Comparison of ENCODE assay signal across 23 cellular contexts in genomic region chr6:62519574-62519973, GRCh38.
DNase-seq lines count a peak whose midpoint lies in the region; ATAC-seq, FAIRE-seq and TF ChIP-seq lines count a peak whose summit lies in the region.
"Had no signal": no experiment of that assay in that cellular context is flagged by ENCODE, and none has a peak within 500 bp of the region (broad histone marks: within the 10 kb centered on the region; RNA-seq: fewer than 3 reads in every experiment).

No MANE protein-coding gene starts in this region.

- TF ChIP-seq POLR2A in A549 (IDR thresholded peaks at IDR 0.05; ENCODE audit: low read length), result no peak

- POLR2A ChIA-PET in A549 (lab: Yijun Ruan, JAX) (no interaction called here), Caco-2 (lab: Charles Lee) (no interaction called here)

- H3K4me3 Mint-ChIP-seq in Caco-2 (ENCODE audit: unreplicated experiment), result no peak overlapping the region
- H3K4me3 Mint-ChIP-seq: B cell; CD4-positive, alpha-beta T cell; CD8-positive, alpha-beta T cell had no signal

- no peaks in the 10 kb centered on the region for H3K9me3 Mint-ChIP-seq in Caco-2 (ENCODE audit: unreplicated experiment)

- no peak for TF ChIP-seq RAD21 in A549 (conservative IDR thresholded peaks at IDR 0.05 in 1 of 2, IDR thresholded peaks at IDR 0.05 in 1 of 2)

- no peaks in the 10 kb centered on the region for H3K36me3 ChIP-seq in kidney (ENCODE audit: control insufficient read depth in 1 of 2, insufficient read depth in 2 of 2, low read length in 2 of 2)
- H3K36me3 ChIP-seq in Caco-2 (ENCODE audit: control insufficient read depth, insufficient read depth, low read length), result no peaks in the 10 kb centered on the region
- H3K36me3 ChIP-seq: BLaER1 treated with 17β-estradiol and CSF1 and Interleukin-3, amounts not matched to agents 10 nM and 100 nM had no signal

- CTCF ChIA-PET in A549 (lab: Yijun Ruan, JAX) (no interaction called here), Caco-2 (lab: Charles Lee) (no interaction called here)

- H3K4me3 ChIP-seq in A549, result no peak overlapping the region
- no peak overlapping the region for H3K4me3 ChIP-seq in kidney (ENCODE audit: low read length in 2 of 2)
- H3K4me3 ChIP-seq in Caco-2 (ENCODE audit: low read depth, low read length), result no peak overlapping the region
- H3K4me3 ChIP-seq: BLaER1 treated with 17β-estradiol and CSF1 and Interleukin-3, amounts not matched to agents 10 nM and 100 nM; GM12878 had no signal

- H3K27ac ChIP-seq in A549, result no peak overlapping the region
- no peak overlapping the region for H3K27ac ChIP-seq in kidney (ENCODE audit: low read depth in 2 of 2, low read length in 2 of 2)
- H3K27ac ChIP-seq: BLaER1 treated with 17β-estradiol and CSF1 and Interleukin-3, amounts not matched to agents 10 nM and 100 nM; C4-2B had no signal

- FAIRE-seq in A204.1 (lab: Jason Lieb, UNC), result peak; percentile 72
- FAIRE-seq in A549 (lab: Jason Lieb, UNC), result no peak
- peak; percentile 30 for FAIRE-seq in kidney (lab: Jason Lieb, UNC)
- FAIRE-seq: GM12878, GM12892, GM18507 had no signal

- no peaks in the 10 kb centered on the region for H3K36me3 Mint-ChIP-seq in Caco-2 (ENCODE audit: insufficient read depth, unreplicated experiment)
- H3K36me3 Mint-ChIP-seq: CD8-positive, alpha-beta T cell had no signal

- H3K4me1 Mint-ChIP-seq in Caco-2 (ENCODE audit: low read depth, unreplicated experiment), result peaks cover 10% of the 10 kb centered on the region

- no peak for TF ChIP-seq EP300 in A549 (IDR thresholded peaks at IDR 0.05)

- H3K27me3 ChIP-seq in Caco-2 (replicated peaks; ENCODE audit: control insufficient read depth, insufficient read depth, low read length), result no peaks in the 10 kb centered on the region
- H3K27me3 ChIP-seq: BLaER1 treated with 17β-estradiol and CSF1 and Interleukin-3, amounts not matched to agents 10 nM and 100 nM had no signal

- BruUV-seq in Caco-2 (replicated peaks; lab: Mats Ljungman, UMichigan), result no TSS peak

- DNase-seq in A549 (ENCODE audit: low read depth in 1 of 2, low spot score in 1 of 2), result no peak
- no peak for DNase-seq in kidney
- no peak for DNase-seq in AG08396 (ENCODE audit: low spot score)
- DNase-seq in Caco-2, result no peak
- DNase-seq: 8988T; ACHN; AML-193; CD4-positive, alpha-beta T cell; CD8-positive, alpha-beta T cell; DMS 273 treated with DMSO at 0.1 percent for 48 hours; DMS153; DMS53; DMS79; DND-41; EL; GDM1 had no signal

- H3K9me3 ChIP-seq in A549 (no peaks in the 10 kb centered on the region), kidney (ENCODE audit: control insufficient read depth in 1 of 2, low read length in 2 of 2) (no peaks in the 10 kb centered on the region), Caco-2 (no peaks in the 10 kb centered on the region)
- H3K9me3 ChIP-seq: BLaER1 treated with 17β-estradiol and CSF1 and Interleukin-3, amounts not matched to agents 10 nM and 100 nM had no signal

- TF ChIP-seq CTCF in A549 (IDR thresholded peaks at IDR 0.05) (no peak), kidney (IDR thresholded peaks at IDR 0.05; ENCODE audit: borderline replicate concordance, extremely low read depth, insufficient read depth) (no peak), Caco-2 (IDR thresholded peaks at IDR 0.05; ENCODE audit: insufficient read depth in 1 of 2, low read depth in 1 of 2, low read length in 1 of 2, severe bottlenecking in 1 of 2, unreplicated experiment in 1 of 2) (no peak)

- no peaks in the 10 kb centered on the region for H3K27me3 Mint-ChIP-seq in Caco-2 (ENCODE audit: insufficient read depth, unreplicated experiment)
- H3K27me3 Mint-ChIP-seq: B cell; CD4-positive, alpha-beta T cell had no signal

- ATAC-seq in A549, result no peak
- ATAC-seq: CD8-positive, alpha-beta T cell; GM12878 had no signal

- H3K27ac Mint-ChIP-seq in Caco-2 (ENCODE audit: unreplicated experiment), result no peak overlapping the region
- H3K27ac Mint-ChIP-seq: B cell; CD4-positive, alpha-beta T cell; CD8-positive, alpha-beta T cell had no signal

- H3K4me1 ChIP-seq in A549 (no peaks in the 10 kb centered on the region), kidney (ENCODE audit: control insufficient read depth in 1 of 2, insufficient read depth in 1 of 2, low read depth in 1 of 2, low read length in 2 of 2) (no peaks in the 10 kb centered on the region), Caco-2 (no peaks in the 10 kb centered on the region)

- H3K4me2 ChIP-seq in A549, result no peak overlapping the region
- H3K4me2 ChIP-seq: BLaER1 treated with 17β-estradiol and CSF1 and Interleukin-3, amounts not matched to agents 10 nM and 100 nM had no signal

- intact Hi-C loops in kidney (cut with DNase I) (no loop called here), Caco-2 (cut with micrococcal nuclease; ENCODE audit: unreplicated experiment) (no loop called here)

- no peak overlapping the region for H3K9ac ChIP-seq in kidney (ENCODE audit: low read length in 2 of 2)
- H3K9ac ChIP-seq: BLaER1 treated with 17β-estradiol and CSF1 and Interleukin-3, amounts not matched to agents 10 nM and 100 nM had no signal

TF ChIP-seq in A549, 52 proteins besides CTCF, POLR2A, EP300 and RAD21:
- TF ChIP-seq, protein P1, sequence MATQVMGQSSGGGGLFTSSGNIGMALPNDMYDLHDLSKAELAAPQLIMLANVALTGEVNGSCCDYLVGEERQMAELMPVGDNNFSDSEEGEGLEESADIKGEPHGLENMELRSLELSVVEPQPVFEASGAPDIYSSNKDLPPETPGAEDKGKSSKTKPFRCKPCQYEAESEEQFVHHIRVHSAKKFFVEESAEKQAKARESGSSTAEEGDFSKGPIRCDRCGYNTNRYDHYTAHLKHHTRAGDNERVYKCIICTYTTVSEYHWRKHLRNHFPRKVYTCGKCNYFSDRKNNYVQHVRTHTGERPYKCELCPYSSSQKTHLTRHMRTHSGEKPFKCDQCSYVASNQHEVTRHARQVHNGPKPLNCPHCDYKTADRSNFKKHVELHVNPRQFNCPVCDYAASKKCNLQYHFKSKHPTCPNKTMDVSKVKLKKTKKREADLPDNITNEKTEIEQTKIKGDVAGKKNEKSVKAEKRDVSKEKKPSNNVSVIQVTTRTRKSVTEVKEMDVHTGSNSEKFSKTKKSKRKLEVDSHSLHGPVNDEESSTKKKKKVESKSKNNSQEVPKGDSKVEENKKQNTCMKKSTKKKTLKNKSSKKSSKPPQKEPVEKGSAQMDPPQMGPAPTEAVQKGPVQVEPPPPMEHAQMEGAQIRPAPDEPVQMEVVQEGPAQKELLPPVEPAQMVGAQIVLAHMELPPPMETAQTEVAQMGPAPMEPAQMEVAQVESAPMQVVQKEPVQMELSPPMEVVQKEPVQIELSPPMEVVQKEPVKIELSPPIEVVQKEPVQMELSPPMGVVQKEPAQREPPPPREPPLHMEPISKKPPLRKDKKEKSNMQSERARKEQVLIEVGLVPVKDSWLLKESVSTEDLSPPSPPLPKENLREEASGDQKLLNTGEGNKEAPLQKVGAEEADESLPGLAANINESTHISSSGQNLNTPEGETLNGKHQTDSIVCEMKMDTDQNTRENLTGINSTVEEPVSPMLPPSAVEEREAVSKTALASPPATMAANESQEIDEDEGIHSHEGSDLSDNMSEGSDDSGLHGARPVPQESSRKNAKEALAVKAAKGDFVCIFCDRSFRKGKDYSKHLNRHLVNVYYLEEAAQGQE (IDR thresholded peaks at IDR 0.05), result no peak
- TF ChIP-seq KDM5A (IDR thresholded peaks at IDR 0.05) (no peak), GATA3 (IDR thresholded peaks at IDR 0.05; ENCODE audit: borderline replicate concordance) (no peak), RNF2 (IDR thresholded peaks at IDR 0.05; ENCODE audit: borderline replicate concordance, low read depth) (no peak), MAFK (IDR thresholded peaks at IDR 0.05; ENCODE audit: partially characterized antibody) (peak; percentile 26), E2F6 (IDR thresholded peaks at IDR 0.05; ENCODE audit: borderline replicate concordance, low read depth) (no peak)
- TF ChIP-seq, protein P2, sequence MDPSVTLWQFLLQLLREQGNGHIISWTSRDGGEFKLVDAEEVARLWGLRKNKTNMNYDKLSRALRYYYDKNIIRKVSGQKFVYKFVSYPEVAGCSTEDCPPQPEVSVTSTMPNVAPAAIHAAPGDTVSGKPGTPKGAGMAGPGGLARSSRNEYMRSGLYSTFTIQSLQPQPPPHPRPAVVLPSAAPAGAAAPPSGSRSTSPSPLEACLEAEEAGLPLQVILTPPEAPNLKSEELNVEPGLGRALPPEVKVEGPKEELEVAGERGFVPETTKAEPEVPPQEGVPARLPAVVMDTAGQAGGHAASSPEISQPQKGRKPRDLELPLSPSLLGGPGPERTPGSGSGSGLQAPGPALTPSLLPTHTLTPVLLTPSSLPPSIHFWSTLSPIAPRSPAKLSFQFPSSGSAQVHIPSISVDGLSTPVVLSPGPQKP (IDR thresholded peaks at IDR 0.05; ENCODE audit: low read depth, low read length), result no peak
